In genomic region chr16:72094266-72094610, GRCh38 we compare ENCODE assay signal across 8 cellular contexts. TPM values are rescaled to one million over a fixed set of nuclear protein-coding genes. Genes with fewer than 3 reads are reported as not detected.
DNase-seq lines count a peak whose midpoint lies in the region; ATAC-seq and TF ChIP-seq lines count a peak whose summit lies in the region.

No MANE protein-coding gene starts in this region.

- H3K27ac ChIP-seq in esophagus muscularis mucosa (replicated peaks in 1 of 4) (peak overlapping the region; percentile 91 to 95 (median 92)), parathyroid adenoma (peak overlapping the region; percentile 79)

- peaks cover 13% of the 10 kb centered on the region for H3K79me2 ChIP-seq in parathyroid adenoma

- no peak for DNase-seq in activated B cell treated with CpG ODN at 0.5 μM for 24 hours
- no peak for DNase-seq in esophagus muscularis mucosa (ENCODE audit: extremely low spot score)
- no peak for DNase-seq in NOMO-1 treated with dmso at 0.1 percent for 144 hours (lab: John Stamatoyannopoulos, UW; ENCODE audit: unreplicated experiment)
- DNase-seq in medulla oblongata (ENCODE audit: extremely low spot score) = no peak
- DNase-seq in NCI-H774 (lab: John Stamatoyannopoulos, UW) = no peak

- WGBS in esophagus muscularis mucosa = 0% methylated on average over 11 of the region's 11 CpGs

- peak overlapping the region; percentile 77 for H2AFZ ChIP-seq in parathyroid adenoma

- H3K4me3 Mint-ChIP-seq in activated B cell treated with CpG ODN at 0.5 μM for 24 hours = peak overlapping the region; percentile 99

- peak overlapping the region; percentile 2 for H3K9ac ChIP-seq in parathyroid adenoma

- TF ChIP-seq CTCF in activated B cell treated with CpG ODN at 0.5 μM for 24 hours (IDR thresholded peaks at IDR 0.05) (no peak), esophagus muscularis mucosa (IDR thresholded peaks at IDR 0.05) (no peak), parathyroid adenoma (IDR thresholded peaks at IDR 0.05) (no peak)

- no peak for TF ChIP-seq POLR2A in esophagus muscularis mucosa (IDR thresholded peaks at IDR 0.05; ENCODE audit: low read depth)

- peak overlapping the region; percentile 70 for H3K4me2 ChIP-seq in parathyroid adenoma (ENCODE audit: low read length)

- H3K9me3 ChIP-seq in esophagus muscularis mucosa = no peaks in the 10 kb centered on the region
- no peaks in the 10 kb centered on the region for H3K9me3 ChIP-seq in parathyroid adenoma (ENCODE audit: control insufficient read depth, low read length)

- POLR2A ChIA-PET in activated B cell treated with CpG ODN at 0.5 μM for 24 hours (lab: Charles Lee) = interaction anchor here (0.9 to 1.6 kb wide), 4 partner anchors 87 to 632 kb away, joined by 3 to 8 read pairs (median 4); partner anchors contain the start of genes AP1G1 and ZNF23

- no peaks in the 10 kb centered on the region for H3K9me3 Mint-ChIP-seq in activated B cell treated with CpG ODN at 0.5 μM for 24 hours

- H3K36me3 ChIP-seq in esophagus muscularis mucosa (peaks cover 34 to 48% (median 45%) of the 10 kb centered on the region in 4 donors), parathyroid adenoma (ENCODE audit: control insufficient read depth, insufficient read depth, low read length) (no peaks in the 10 kb centered on the region)

- H3K4me3 ChIP-seq in esophagus muscularis mucosa (peak overlapping the region; percentile 85 to 96 (median 89)), parathyroid adenoma (ENCODE audit: low read depth, low read length) (peak overlapping the region; percentile 88)

- H3K27me3 ChIP-seq in esophagus muscularis mucosa (no peaks in the 10 kb centered on the region), parathyroid adenoma (ENCODE audit: control insufficient read depth, insufficient read depth, low read length) (no peaks in the 10 kb centered on the region)

- H3K4me1 Mint-ChIP-seq in activated B cell treated with CpG ODN at 0.5 μM for 24 hours = peaks cover 47% of the 10 kb centered on the region

- intact Hi-C loops in activated B cell treated with CpG ODN at 0.5 μM for 24 hours (cut with micrococcal nuclease) = loop anchor here (5.0 to 10.0 kb wide), 6 partner anchors 197 to 1289 kb away; partner anchors contain the start of genes CMTR2, IST1, PHLPP2 and VAC14
- intact Hi-C loops in esophagus muscularis mucosa (cut with DNase I) = loop anchor here (5.0 to 10.0 kb wide), 2 partner anchors 82 to 961 kb away; no protein-coding TSS in a partner anchor

- H3K36me3 Mint-ChIP-seq in activated B cell treated with CpG ODN at 0.5 μM for 24 hours (ENCODE audit: low read depth) = peaks cover 68% of the 10 kb centered on the region

- no peak for TF ChIP-seq EP300 in esophagus muscularis mucosa (IDR thresholded peaks at IDR 0.05)

- peaks cover 30 to 45% (median 38%) of the 10 kb centered on the region in 4 donors for H3K4me1 ChIP-seq in esophagus muscularis mucosa
- H3K4me1 ChIP-seq in parathyroid adenoma = no peaks in the 10 kb centered on the region

- CTCF ChIA-PET in activated B cell treated with CpG ODN at 0.5 μM for 24 hours (lab: Charles Lee) = no interaction called here

- ATAC-seq in HG02938 (IDR thresholded peaks at IDR 0.05; ENCODE audit: unreplicated experiment) (peak; percentile 1), activated B cell treated with CpG ODN at 0.5 μM for 24 hours (ENCODE audit: low read depth) (no peak), GM19467 (IDR thresholded peaks at IDR 0.05; ENCODE audit: unreplicated experiment) (no peak)

- peak overlapping the region; percentile 96 for H3K27ac Mint-ChIP-seq in activated B cell treated with CpG ODN at 0.5 μM for 24 hours

- H3K27me3 Mint-ChIP-seq in activated B cell treated with CpG ODN at 0.5 μM for 24 hours = no peaks in the 10 kb centered on the region

RNA-seq across cellular contexts. Expression of gene DHX38, which starts 0.6 kb away (rescaled TPM):
- total RNA-seq in activated B cell treated with CpG ODN at 0.5 μM for 24 hours = 107 and 118 TPM in 2 replicates
- 10 to 100 TPM; 59.0 to 70.2 (median 62.8) TPM for total RNA-seq in esophagus muscularis mucosa

RNA-seq across cellular contexts. Expression of gene TXNL4B, which starts 0.8 kb away (rescaled TPM):
- 13.1 and 13.8 TPM in 2 replicates for total RNA-seq in activated B cell treated with CpG ODN at 0.5 μM for 24 hours
- 1 to 10 TPM; 4.6 to 7.5 (median 6.4) TPM for total RNA-seq in esophagus muscularis mucosa

RNA-seq across cellular contexts. Expression of gene HPR, which starts 31.2 kb away (rescaled TPM):
- not detected in 2 replicates for total RNA-seq in activated B cell treated with CpG ODN at 0.5 μM for 24 hours
- total RNA-seq in esophagus muscularis mucosa = under 1 TPM in 3 of 4 donors, not detected in 1; 0.57 to 0.71 (median 0.66) TPM

RNA-seq across cellular contexts. Expression of gene HP, which starts 39.9 kb away (rescaled TPM):
- total RNA-seq in activated B cell treated with CpG ODN at 0.5 μM for 24 hours (not detected in 2 replicates), esophagus muscularis mucosa (1 to 10 TPM in 3 of 4 donors, not detected in 1; 1.1 to 6.1 (median 1.3) TPM)
